Comparison of ENCODE assay signal across 10 cellular contexts in genomic region chr5:40224421-40224820, GRCh38.
DNase-seq lines count a peak whose midpoint lies in the region; ATAC-seq and TF ChIP-seq lines count a peak whose summit lies in the region.
"Had no signal": no experiment of that assay in that cellular context is flagged by ENCODE, and none has a peak within 500 bp of the region (broad histone marks: within the 10 kb centered on the region; RNA-seq: fewer than 3 reads in every experiment).

No MANE protein-coding gene starts in this region.

- peak in 1 of 2 donors; percentile 22 for DNase-seq in activated T-cell treated with anti-CD3 and anti-CD28 coated beads, Interleukin-2, amount 50 U/mL, for 72 hours
- no peak for DNase-seq in activated T-cell treated with anti-CD3 and anti-CD28 coated beads, Interleukin-2, amount 50 U/mL, for 48 hours
- no peak for DNase-seq in stimulated activated naive CD8-positive, alpha-beta T cell treated with anti-CD3 and anti-CD28 coated beads, Interleukin-15, Interleukin-2, amounts not matched to agents 100 U/mL and 50 U/mL, for 24 hours
- DNase-seq in dedifferentiated amniotic fluid mesenchymal stem cell (ENCODE audit: extremely low spot score) (no peak), omental fat pad (ENCODE audit: low spot score) (no peak), NOMO-1 treated with dmso at 0.1 percent for 144 hours (lab: John Stamatoyannopoulos, UW; ENCODE audit: unreplicated experiment) (no peak)
- DNase-seq: activated CD4-positive, alpha-beta T cell treated with anti-CD3 and anti-CD28 coated beads, Interleukin-2, amount 50 U/mL, for 4 hours; NCI-H82 had no signal

- peaks cover 4 to 14% of the 10 kb centered on the region in 2 donors for H3K36me3 Mint-ChIP-seq in activated T-cell treated with anti-CD3 and anti-CD28 coated beads, Interleukin-2, amount 50 U/mL, for 72 hours (ENCODE audit: insufficient read depth in 2 of 2)
- H3K36me3 Mint-ChIP-seq in activated naive CD8-positive, alpha-beta T cell = no peaks in the 10 kb centered on the region

- peak overlapping the region; percentile 96 for H3K27ac Mint-ChIP-seq in activated T-cell treated with anti-CD3 and anti-CD28 coated beads, Interleukin-2, amount 50 U/mL, for 72 hours
- peak overlapping the region; percentile 67 for H3K27ac Mint-ChIP-seq in activated naive CD8-positive, alpha-beta T cell

- no peak for TF ChIP-seq CTCF in omental fat pad (IDR thresholded peaks at IDR 0.05)

- peaks cover 72% of the 10 kb centered on the region for H3K4me1 Mint-ChIP-seq in activated T-cell treated with anti-CD3 and anti-CD28 coated beads, Interleukin-2, amount 50 U/mL, for 72 hours (ENCODE audit: low read depth)
- H3K4me1 Mint-ChIP-seq in activated naive CD8-positive, alpha-beta T cell (ENCODE audit: low read depth) = peaks cover 23% of the 10 kb centered on the region

- H3K27me3 Mint-ChIP-seq in activated T-cell treated with anti-CD3 and anti-CD28 coated beads, Interleukin-2, amount 50 U/mL, for 72 hours (ENCODE audit: low read depth) = no peaks in the 10 kb centered on the region
- H3K27me3 Mint-ChIP-seq in activated naive CD8-positive, alpha-beta T cell = no peaks in the 10 kb centered on the region

- peaks cover 0 to under 1% of the 10 kb centered on the region in 2 donors for H3K9me3 Mint-ChIP-seq in activated T-cell treated with anti-CD3 and anti-CD28 coated beads, Interleukin-2, amount 50 U/mL, for 72 hours
- no peaks in the 10 kb centered on the region for H3K9me3 Mint-ChIP-seq in activated naive CD8-positive, alpha-beta T cell (ENCODE audit: low read depth)

- peak in 1 of 2 donors; percentile 25 for ATAC-seq in activated T-cell treated with anti-CD3 and anti-CD28 coated beads, Interleukin-2, amount 50 U/mL, for 72 hours (replicated peaks in 1 of 2)
- peak; percentile 8 for ATAC-seq in HG02938 (IDR thresholded peaks at IDR 0.05; ENCODE audit: unreplicated experiment)
- ATAC-seq in stimulated activated naive CD8-positive, alpha-beta T cell treated with anti-CD3 and anti-CD28 coated beads, Interleukin-15, Interleukin-2, amounts not matched to agents 100 U/mL and 50 U/mL, for 24 hours = peak; percentile 11
- no peak for ATAC-seq in omental fat pad (ENCODE audit: low FRiP score)

- H3K4me3 Mint-ChIP-seq in activated T-cell treated with anti-CD3 and anti-CD28 coated beads, Interleukin-2, amount 50 U/mL, for 72 hours = peak overlapping the region; percentile 52 to 80
- peak overlapping the region; percentile 0 for H3K4me3 Mint-ChIP-seq in activated naive CD8-positive, alpha-beta T cell
